In genomic region chr20:4694076-4694475, GRCh38 we compare ENCODE assay signal across 25 cellular contexts. TPM values are rescaled to one million over a fixed set of nuclear protein-coding genes. Genes with fewer than 3 reads are reported as not detected.
DNase-seq lines count a peak whose midpoint lies in the region; ATAC-seq, FAIRE-seq and TF ChIP-seq lines count a peak whose summit lies in the region.
"Had no signal": no experiment of that assay in that cellular context is flagged by ENCODE, and none has a peak within 500 bp of the region (broad histone marks: within the 10 kb centered on the region; RNA-seq: fewer than 3 reads in every experiment).

No MANE protein-coding gene starts in this region.

- H3K27me3 ChIP-seq in HepG2 (ENCODE audit: control insufficient read depth in 1 of 2, insufficient read depth in 2 of 2, low read length in 2 of 2) (no peaks in the 10 kb centered on the region), right lobe of liver (no peaks in the 10 kb centered on the region), prostate gland (replicated peaks; ENCODE audit: insufficient read depth) (no peaks in the 10 kb centered on the region)
- H3K27me3 ChIP-seq: BLaER1 had no signal

- TF ChIP-seq POLR2A in HepG2 (IDR thresholded peaks at IDR 0.05; ENCODE audit: insufficient read depth in 1 of 2, low read depth in 2 of 2, low read length in 2 of 2): no peak
- no peak for TF ChIP-seq POLR2A in right lobe of liver (IDR thresholded peaks at IDR 0.05)
- no peak for TF ChIP-seq POLR2A in prostate gland (IDR thresholded peaks at IDR 0.05)

- CTCF ChIA-PET in HepG2 (lab: Yijun Ruan, JAX; ENCODE audit: low intra/inter-chr PET ratio, low total read pairs) (no interaction called here), WTC11 (lab: Charles Lee) (interaction anchor here (0.5 kb wide), 1 partner anchor 26 kb away, joined by 3 read pairs; no protein-coding TSS in a partner anchor)

- in situ Hi-C loops in HepG2 (cut with HindIII; ENCODE audit: extremely low pct_ligation_motif_present, low pct_unique_long_range_greater_than_20kb): no loop called here

- H3K36me3 ChIP-seq in HepG2 (replicated peaks in 1 of 2; ENCODE audit: control insufficient read depth in 1 of 2, insufficient read depth in 2 of 2, low read length in 2 of 2) (peaks cover 8 to 17% of the 10 kb centered on the region in 2 experiments; a peak in 3 of 5 replicates), right lobe of liver (no peaks in the 10 kb centered on the region), prostate gland (peaks cover 0 to 1% of the 10 kb centered on the region in 2 donors)

- TF ChIP-seq RAD21 in HepG2 (CRISPR knock-in tag; IDR thresholded peaks at IDR 0.05): no peak

- H3K4me3 Mint-ChIP-seq in WTC11 (no peak overlapping the region), mesothelial cell of epicardium (no peak overlapping the region)
- H3K4me3 Mint-ChIP-seq in stimulated activated effector memory CD8-positive, alpha-beta T cell treated with anti-CD3 and anti-CD28 coated beads, Interleukin-12 subunit alpha, Interleukin-12 subunit beta, amount 100 ng/mL, for 72 hours: no peak overlapping the region
- H3K4me3 Mint-ChIP-seq: B cell; CD8-positive, alpha-beta T cell; GM23338; H9; HFFc6 had no signal

- FAIRE-seq in HepG2 (lab: Jason Lieb, UNC) (no peak), endometrium (lab: Jason Lieb, UNC) (peak; percentile 64)
- FAIRE-seq: GM12878, GM19239 had no signal

- no peak overlapping the region for H3K4me3 ChIP-seq in HepG2 (replicated peaks in 1 of 3; ENCODE audit: insufficient read depth in 1 of 3, low read depth in 2 of 3, low read length in 3 of 3)
- no peak overlapping the region for H3K4me3 ChIP-seq in right lobe of liver
- H3K4me3 ChIP-seq in prostate gland: no peak overlapping the region
- H3K4me3 ChIP-seq: BLaER1, GM12878, GM23338 had no signal

- no peaks in the 10 kb centered on the region for H3K36me3 Mint-ChIP-seq in WTC11
- H3K36me3 Mint-ChIP-seq in stimulated activated effector memory CD8-positive, alpha-beta T cell treated with anti-CD3 and anti-CD28 coated beads, Interleukin-12 subunit alpha, Interleukin-12 subunit beta, amount 100 ng/mL, for 72 hours: peaks cover 100% of the 10 kb centered on the region
- H3K36me3 Mint-ChIP-seq in mesothelial cell of epicardium: peaks cover 13% of the 10 kb centered on the region

- peaks cover 80% of the 10 kb centered on the region for H3K79me2 ChIP-seq in HepG2 (ENCODE audit: insufficient read depth, low read length)

- ATAC-seq in HepG2 (no peak), right lobe of liver (no peak), WTC11 (no peak)
- ATAC-seq in stimulated activated effector memory CD8-positive, alpha-beta T cell treated with anti-CD3 and anti-CD28 coated beads, Interleukin-12 subunit alpha, Interleukin-12 subunit beta, amount 100 ng/mL, for 72 hours: no peak
- ATAC-seq: CD8-positive, alpha-beta T cell; GM12878; GM23338; HCT116 had no signal

- intact Hi-C loops in HepG2 (cut with micrococcal nuclease; ENCODE audit: unreplicated experiment): no loop called here
- intact Hi-C loops in right lobe of liver (cut with DNase I): no loop called here
- intact Hi-C loops in prostate gland (cut with DNase I): no loop called here

- H3K4me1 ChIP-seq in HepG2 (ENCODE audit: insufficient read depth, low read length) (peaks cover 31% of the 10 kb centered on the region), right lobe of liver (no peaks in the 10 kb centered on the region), prostate gland (replicated peaks) (no peaks in the 10 kb centered on the region)
- H3K4me1 ChIP-seq: Caco-2 had no signal

- no peak overlapping the region for H3K9ac ChIP-seq in HepG2 (ENCODE audit: insufficient read depth, low read depth, low read length)
- H3K9ac ChIP-seq: BLaER1 had no signal

- peaks cover 39% of the 10 kb centered on the region for H4K20me1 ChIP-seq in HepG2 (ENCODE audit: insufficient read depth, low read length)

- H3K9me3 ChIP-seq in HepG2 (ENCODE audit: low read length): no peaks in the 10 kb centered on the region
- H3K9me3 ChIP-seq in right lobe of liver: no peaks in the 10 kb centered on the region
- no peaks in the 10 kb centered on the region for H3K9me3 ChIP-seq in prostate gland
- H3K9me3 ChIP-seq: BLaER1, Caco-2 had no signal

- H3K4me2 ChIP-seq in HepG2 (ENCODE audit: low read depth, low read length): no peak overlapping the region
- H3K4me2 ChIP-seq: BLaER1, GM23338 had no signal

- TF ChIP-seq EP300 in HepG2 (IDR thresholded peaks at IDR 0.05; ENCODE audit: low read depth in 2 of 2, low read length in 2 of 2) (no peak), HepG2 (CRISPR knock-in tag; IDR thresholded peaks at IDR 0.05; ENCODE audit: borderline replicate concordance) (no peak)

- H3K27me3 Mint-ChIP-seq in WTC11 (ENCODE audit: low read depth) (no peaks in the 10 kb centered on the region), mesothelial cell of epicardium (ENCODE audit: low read depth) (no peaks in the 10 kb centered on the region)
- H3K27me3 Mint-ChIP-seq: B cell; CD4-positive, CD25-positive, alpha-beta regulatory T cell had no signal

- no peak for DNase-seq in HepG2 (ENCODE audit: low spot score)
- DNase-seq in right lobe of liver: no peak
- no peak for DNase-seq in WTC11 (ENCODE audit: low spot score)
- DNase-seq in stimulated activated effector memory CD8-positive, alpha-beta T cell treated with anti-CD3 and anti-CD28 coated beads, Interleukin-12 subunit alpha, Interleukin-12 subunit beta, amount 100 ng/mL, for 72 hours (ENCODE audit: low spot score in 2 of 2): no peak
- no peak for DNase-seq in prostate gland (ENCODE audit: low spot score)
- no peak for DNase-seq in mesothelial cell of epicardium (ENCODE audit: low spot score in 2 of 2, unreplicated experiment in 2 of 2)
- DNase-seq in effector CD4-positive, alpha-beta T cell: no peak
- DNase-seq: Caco-2; CD4-positive, CD25-positive, alpha-beta regulatory T cell; CD8-positive, alpha-beta T cell; DMS153; DMS79; EL; GDM1; H9; HFFc6 had no signal

- POLR2A ChIA-PET in HepG2 (lab: Yijun Ruan, JAX): interaction anchor here (0.6 to 0.7 kb wide), 2 partner anchors 12 to 26 kb away, joined by 3 read pairs; no protein-coding TSS in a partner anchor
- POLR2A ChIA-PET in WTC11 (lab: Charles Lee): no interaction called here

- H3K27ac Mint-ChIP-seq in WTC11: no peak overlapping the region
- peak overlapping the region; percentile 57 for H3K27ac Mint-ChIP-seq in stimulated activated effector memory CD8-positive, alpha-beta T cell treated with anti-CD3 and anti-CD28 coated beads, Interleukin-12 subunit alpha, Interleukin-12 subunit beta, amount 100 ng/mL, for 72 hours
- no peak overlapping the region for H3K27ac Mint-ChIP-seq in mesothelial cell of epicardium
- H3K27ac Mint-ChIP-seq: B cell; CD4-positive, CD25-positive, alpha-beta regulatory T cell; CD8-positive, alpha-beta T cell; GM23338; H9; HFFc6 had no signal

- H3K27ac ChIP-seq in HepG2 (ENCODE audit: extremely low read length, insufficient read depth, low read length) (no peak overlapping the region), right lobe of liver (no peak overlapping the region), prostate gland (no peak overlapping the region)
- H3K27ac ChIP-seq: BLaER1, C4-2B had no signal

- H3K9me3 Mint-ChIP-seq in WTC11 (no peaks in the 10 kb centered on the region), mesothelial cell of epicardium (no peaks in the 10 kb centered on the region)
- no peaks in the 10 kb centered on the region for H3K9me3 Mint-ChIP-seq in stimulated activated effector memory CD8-positive, alpha-beta T cell treated with anti-CD3 and anti-CD28 coated beads, Interleukin-12 subunit alpha, Interleukin-12 subunit beta, amount 100 ng/mL, for 72 hours
- H3K9me3 Mint-ChIP-seq: CD4-positive, CD25-positive, alpha-beta regulatory T cell; CD8-positive, alpha-beta T cell; GM23338; H9; HFFc6 had no signal

- H3K4me1 Mint-ChIP-seq in WTC11 (peaks cover 23% of the 10 kb centered on the region), mesothelial cell of epicardium (no peaks in the 10 kb centered on the region)
- peaks cover 75% of the 10 kb centered on the region for H3K4me1 Mint-ChIP-seq in stimulated activated effector memory CD8-positive, alpha-beta T cell treated with anti-CD3 and anti-CD28 coated beads, Interleukin-12 subunit alpha, Interleukin-12 subunit beta, amount 100 ng/mL, for 72 hours

- no TSS peak for BruUV-seq in HepG2 (replicated peaks; lab: Mats Ljungman, UMichigan)

- TF ChIP-seq CTCF in HepG2 (CRISPR knock-in tag; IDR thresholded peaks at IDR 0.05) (no peak), right lobe of liver (IDR thresholded peaks at IDR 0.05) (no peak), WTC11 (IDR thresholded peaks at IDR 0.05) (no peak), prostate gland (IDR thresholded peaks at IDR 0.05) (no peak), mesothelial cell of epicardium (IDR thresholded peaks at IDR 0.05; ENCODE audit: unreplicated experiment) (no peak)

- no peak overlapping the region for H2AFZ ChIP-seq in HepG2 (ENCODE audit: low read length)
- H2AFZ ChIP-seq: GM23338 had no signal

- WGBS in HepG2 (ENCODE audit: low lambda C conversion rate): 97% methylated on average over 1 of the region's 1 CpG
- 100% methylated on average over 1 of the region's 1 CpG for WGBS in right lobe of liver (ENCODE audit: insufficient coverage, low coverage, low lambda C conversion rate, missing lambda C conversion rate)
- WGBS in prostate gland: 97% methylated on average over 1 of the region's 1 CpG

RNA-seq across cellular contexts. Expression of gene PRNP, which starts 7.8 kb away (rescaled TPM):
- total RNA-seq in HepG2 (2016; rRNA removed; fragmentation: Illumina TruSeq; extraction: Trizol) (49.5 and 90.2 TPM in 2 replicates), right lobe of liver (10 to 100 TPM; 20.8 to 59.9 (median 41.7) TPM), WTC11 (2021) (14.8 to 16.8 TPM (median 15.6 TPM) in 3 replicates), prostate gland (100 to 1,000 TPM; 115 to 269 TPM), mesothelial cell of epicardium (48.5 to 50.7 TPM (median 50.1 TPM) in 3 replicates)
- 13.4 and 13.5 TPM in 2 replicates for total RNA-seq in HepG2 (2016; cell fraction: cytosol; rRNA removed; fragmentation: Illumina TruSeq; extraction: Trizol; ENCODE audit: low read depth)
- 46.2 and 90.7 TPM in 2 replicates for total RNA-seq in HepG2 (2016; cell fraction: insoluble cytoplasmic fraction; rRNA removed; fragmentation: Illumina TruSeq; extraction: Trizol)
- total RNA-seq in HepG2 (2016; cell fraction: membrane; rRNA removed; fragmentation: Illumina TruSeq; extraction: Trizol): 34.2 and 39.7 TPM in 2 replicates
- total RNA-seq in HepG2 (2016; cell fraction: nucleus; rRNA removed; fragmentation: Illumina TruSeq; extraction: Trizol): 74.6 and 91.1 TPM in 2 replicates
- 176 and 203 TPM in 2 replicates for polyA plus RNA-seq in HepG2 (2011; rRNA removed)
- 188 and 194 TPM in 2 replicates for polyA plus RNA-seq in HepG2 (2011; cell fraction: cytosol; rRNA removed)
- 48.0 and 50.3 TPM in 2 replicates for polyA plus RNA-seq in HepG2 (2011; cell fraction: nucleus; rRNA removed)
- 103 and 105 TPM in 2 replicates for polyA plus RNA-seq in HepG2 (2012)
- 10.8 and 11.8 TPM in 2 replicates for polyA plus RNA-seq in HepG2 (2016; cell fraction: cytosol; fragmentation: Illumina TruSeq; extraction: Trizol; ENCODE audit: low read depth)
- polyA plus RNA-seq in HepG2 (2016; cell fraction: insoluble cytoplasmic fraction; fragmentation: Illumina TruSeq; extraction: Trizol; ENCODE audit: low read depth): 56.4 and 59.5 TPM in 2 replicates
- 24.0 and 24.5 TPM in 2 replicates for polyA plus RNA-seq in HepG2 (2016; cell fraction: membrane; fragmentation: Illumina TruSeq; extraction: Trizol; ENCODE audit: low read depth)
- polyA plus RNA-seq in HepG2 (2016; cell fraction: nucleus; fragmentation: Illumina TruSeq; extraction: Trizol; ENCODE audit: insufficient read depth, low read depth): 131 and 138 TPM in 2 replicates
- 95.4 and 192 TPM in 2 replicates for polyA minus RNA-seq in HepG2 (2011; rRNA and poly(A)+ RNA removed; ENCODE audit: low replicate concordance)
- 126 and 147 TPM in 2 replicates for polyA minus RNA-seq in HepG2 (2011; cell fraction: cytosol; rRNA and poly(A)+ RNA removed)
- 25.6 and 36.6 TPM in 2 replicates for polyA minus RNA-seq in HepG2 (2011; cell fraction: nucleus; rRNA and poly(A)+ RNA removed)

RNA-seq across cellular contexts. Expression of gene PRND, which starts 27.6 kb away (rescaled TPM):
- total RNA-seq in HepG2 (2016; rRNA removed; fragmentation: Illumina TruSeq; extraction: Trizol): not detected in 2 replicates
- total RNA-seq in HepG2 (2016; cell fraction: cytosol; rRNA removed; fragmentation: Illumina TruSeq; extraction: Trizol; ENCODE audit: low read depth): not detected in 2 replicates
- total RNA-seq in HepG2 (2016; cell fraction: insoluble cytoplasmic fraction; rRNA removed; fragmentation: Illumina TruSeq; extraction: Trizol): not detected in 2 replicates
- total RNA-seq in HepG2 (2016; cell fraction: membrane; rRNA removed; fragmentation: Illumina TruSeq; extraction: Trizol): not detected in 2 replicates
- not detected in 2 replicates for total RNA-seq in HepG2 (2016; cell fraction: nucleus; rRNA removed; fragmentation: Illumina TruSeq; extraction: Trizol)
- polyA plus RNA-seq in HepG2 (2011; rRNA removed): not detected in 2 replicates
- polyA plus RNA-seq in HepG2 (2011; cell fraction: cytosol; rRNA removed): not detected in 2 replicates
- not detected in 2 replicates for polyA plus RNA-seq in HepG2 (2011; cell fraction: nucleus; rRNA removed)
- polyA plus RNA-seq in HepG2 (2012): not detected in 2 replicates
- polyA plus RNA-seq in HepG2 (2016; cell fraction: cytosol; fragmentation: Illumina TruSeq; extraction: Trizol; ENCODE audit: low read depth): not detected in 2 replicates
- polyA plus RNA-seq in HepG2 (2016; cell fraction: insoluble cytoplasmic fraction; fragmentation: Illumina TruSeq; extraction: Trizol; ENCODE audit: low read depth): not detected in 2 replicates
- polyA plus RNA-seq in HepG2 (2016; cell fraction: membrane; fragmentation: Illumina TruSeq; extraction: Trizol; ENCODE audit: low read depth): not detected in 2 replicates
- not detected in 2 replicates for polyA plus RNA-seq in HepG2 (2016; cell fraction: nucleus; fragmentation: Illumina TruSeq; extraction: Trizol; ENCODE audit: insufficient read depth, low read depth)
- polyA minus RNA-seq in HepG2 (2011; rRNA and poly(A)+ RNA removed; ENCODE audit: low replicate concordance): not detected in 2 replicates
- polyA minus RNA-seq in HepG2 (2011; cell fraction: cytosol; rRNA and poly(A)+ RNA removed): not detected in 2 replicates
- not detected in 2 replicates for polyA minus RNA-seq in HepG2 (2011; cell fraction: nucleus; rRNA and poly(A)+ RNA removed)
- not detected for total RNA-seq in right lobe of liver
- total RNA-seq in WTC11 (2021): 0.04 to 0.07 TPM in 2 of 3 replicates, not detected in the other
- 100 to 1,000 TPM in 1 of 2 donors, not detected in 1; 589 TPM for total RNA-seq in prostate gland
- 0.05 TPM in 1 of 3 replicates, not detected in the others for total RNA-seq in mesothelial cell of epicardium
- total RNA-seq: B cell; Caco-2; CD4-positive, CD25-positive, alpha-beta regulatory T cell; CD8-positive, alpha-beta T cell; GM12878 had no signal
- polyA plus RNA-seq: AG04450, GM12878, GM23338 had no signal

Comparison
In these comparisons a context has a peak if more than half of its experiments do, and no peak if none do; other contexts are left out.
1. Of the 50 proteins assayed by ChIP-seq in both HepG2 and WTC11: peak only in HepG2: none; only in WTC11: none; in both: ZNF121; in neither: 49.